ENCODE assay signal across 8 cellular contexts in the genomic region with DNA sequence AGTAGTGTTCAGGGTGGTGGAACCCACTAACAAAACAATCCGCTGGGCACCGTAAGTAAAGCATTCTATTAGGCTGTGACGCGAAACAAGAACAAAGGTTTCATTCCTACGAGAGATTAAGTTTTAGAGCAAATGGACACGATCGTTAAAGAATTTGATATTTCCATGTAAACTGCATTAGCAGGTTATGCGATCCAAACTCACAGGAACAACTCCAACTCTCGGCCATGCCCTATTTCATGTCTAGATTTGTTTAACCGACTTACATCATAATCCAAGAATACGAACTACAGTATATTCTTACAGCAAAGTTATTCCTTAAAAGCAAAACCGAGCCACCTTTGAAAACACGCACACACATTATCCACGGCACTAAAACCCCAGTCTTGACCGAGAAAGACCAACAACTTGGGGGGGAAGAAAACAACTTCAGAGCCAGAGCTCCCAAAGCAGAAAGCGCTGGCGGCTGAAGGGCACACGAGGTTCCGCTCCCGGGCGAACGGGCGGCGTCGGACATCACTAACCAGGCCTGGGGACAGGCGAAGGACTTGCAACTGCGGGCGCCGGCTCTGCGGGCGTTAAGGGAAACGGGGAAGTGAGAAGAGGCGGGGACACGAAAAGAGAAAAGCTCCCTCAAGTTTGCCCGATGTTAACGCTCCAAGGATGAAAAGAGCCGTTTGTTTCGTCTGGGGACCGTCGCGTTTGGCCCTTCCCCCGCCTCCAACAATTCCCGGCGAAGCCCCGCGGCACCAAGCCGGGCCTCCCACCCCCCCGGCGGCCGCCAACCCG. TPM values are rescaled to one million over a fixed set of nuclear protein-coding genes. Genes with fewer than 3 reads are reported as not detected.
DNase-seq lines count a peak whose midpoint lies in the region; ATAC-seq and TF ChIP-seq lines count a peak whose summit lies in the region.

No MANE protein-coding gene starts in this region.

- no peak overlapping the region for H2AK5ac ChIP-seq in trophoblast cell (ENCODE audit: low read length)

- TF ChIP-seq CTCF in BJ (IDR thresholded peaks at IDR 0.05; ENCODE audit: insufficient read depth, low read depth, low read length) (no peak), left ventricle myocardium inferior (IDR thresholded peaks at IDR 0.05; ENCODE audit: borderline replicate concordance) (no peak)

- H2AFZ ChIP-seq in trophoblast cell (ENCODE audit: insufficient read depth, low read length, poor library complexity), result peak overlapping the region; percentile 89

- CTCF ChIA-PET in BJ (lab: Yijun Ruan, JAX), result interaction anchor here (0.6 to 3.6 kb wide), 19 partner anchors 9 to 468 kb away, joined by 3 to 25 read pairs (median 4); a partner anchor contains a TSS

- peak overlapping the region; percentile 67 for H2BK5ac ChIP-seq in trophoblast cell (ENCODE audit: low read depth, low read length, poor library complexity)

- H3K23ac ChIP-seq in trophoblast cell (ENCODE audit: low read length), result no peak overlapping the region

- H3K36me3 ChIP-seq in BJ (ENCODE audit: control insufficient read depth, insufficient read depth, low read length), result no peaks in the 10 kb centered on the region
- no peaks in the 10 kb centered on the region for H3K36me3 ChIP-seq in left ventricle myocardium inferior
- H3K36me3 ChIP-seq in trophoblast cell (ENCODE audit: control insufficient read depth in 1 of 2, insufficient read depth in 2 of 2, low read length in 2 of 2), result no peaks in the 10 kb centered on the region

- DNase-seq in BJ (ENCODE audit: low read depth), result no peak
- peak; percentile 79 for DNase-seq in NCI-H82 (lab: John Stamatoyannopoulos, UW)
- DNase-seq in left ventricle myocardium inferior, result peak; percentile 63
- peak; percentile 70 to 82 for DNase-seq in trophoblast cell

- peak overlapping the region; percentile 55 for H3K14ac ChIP-seq in trophoblast cell (ENCODE audit: low read length)

- WGBS in adipose tissue, 3 donors, result 0 to 1% (median 1%) methylated on average over 38 to 51 of the region's 51 CpGs
- no CpG with 5 or more reads among the region's 51 CpGs for WGBS in trophoblast cell (ENCODE audit: extremely low coverage, insufficient coverage, insufficient read length)

- POLR2A ChIA-PET in BJ (lab: Charles Lee), result interaction anchor here (0.6 to 1.4 kb wide), 6 partner anchors 10 to 392 kb away, joined by 3 to 4 read pairs (median 3); no protein-coding TSS in a partner anchor

- H3K27ac ChIP-seq in adipose tissue (ENCODE audit: low read depth, low read length), result peak overlapping the region; percentile 82
- peak overlapping the region; percentile 95 for H3K27ac ChIP-seq in left ventricle myocardium inferior (replicated peaks)
- H3K27ac ChIP-seq in trophoblast cell (ENCODE audit: low read depth, low read length), result peak overlapping the region; percentile 80

- no peak overlapping the region for H2BK120ac ChIP-seq in trophoblast cell (ENCODE audit: insufficient read depth, low read length, poor library complexity)

- H3K4me3 ChIP-seq in BJ (ENCODE audit: low read depth, low read length) (peak overlapping the region; percentile 82), left ventricle myocardium inferior (peak overlapping the region; percentile 81), trophoblast cell (ENCODE audit: low read depth, low read length) (peak overlapping the region; percentile 98)

- peak overlapping the region; percentile 91 for H3K9ac ChIP-seq in trophoblast cell (ENCODE audit: low read length)

- H4K91ac ChIP-seq in trophoblast cell (ENCODE audit: low read depth, low read length), result no peak overlapping the region

- intact Hi-C loops in left ventricle myocardium inferior (cut with micrococcal nuclease), result no loop called here

- H3K18ac ChIP-seq in trophoblast cell (ENCODE audit: low read length), result peak overlapping the region; percentile 60

- H3K27me3 ChIP-seq in BJ (ENCODE audit: control insufficient read depth, insufficient read depth, low read length) (no peaks in the 10 kb centered on the region), left ventricle myocardium inferior (ENCODE audit: low read depth) (no peaks in the 10 kb centered on the region), trophoblast cell (ENCODE audit: insufficient read depth, low read length) (no peaks in the 10 kb centered on the region)

- no peak overlapping the region for H4K12ac ChIP-seq in trophoblast cell (ENCODE audit: low read depth, low read length)

- peak overlapping the region; percentile 98 for H3K4me2 ChIP-seq in trophoblast cell (ENCODE audit: low read length)

- H3K79me1 ChIP-seq in trophoblast cell (ENCODE audit: low read length), result peaks cover 10% of the 10 kb centered on the region

- no peak overlapping the region for H3K4ac ChIP-seq in trophoblast cell (ENCODE audit: low read depth, low read length)

- H3K79me2 ChIP-seq in trophoblast cell (ENCODE audit: control insufficient read depth, insufficient read depth, low read length, poor library complexity), result peaks cover 8% of the 10 kb centered on the region

- ATAC-seq in GM18517 (IDR thresholded peaks at IDR 0.05; ENCODE audit: unreplicated experiment) (peak; percentile 1), HG03159 (IDR thresholded peaks at IDR 0.05; ENCODE audit: unreplicated experiment) (peak; percentile 4), GM18520 (IDR thresholded peaks at IDR 0.05; ENCODE audit: unreplicated experiment) (no peak)

- H3K4me1 ChIP-seq in left ventricle myocardium inferior, result peaks cover 52% of the 10 kb centered on the region
- no peaks in the 10 kb centered on the region for H3K4me1 ChIP-seq in trophoblast cell (ENCODE audit: control insufficient read depth in 1 of 2, insufficient read depth in 2 of 2, low read length in 2 of 2)

- H4K8ac ChIP-seq in trophoblast cell (ENCODE audit: low read depth, low read length), result peak overlapping the region; percentile 30

- H2BK12ac ChIP-seq in trophoblast cell (ENCODE audit: low read length), result peak overlapping the region; percentile 19

- no peaks in the 10 kb centered on the region for H3K9me3 ChIP-seq in left ventricle myocardium inferior (replicated peaks)
- no peaks in the 10 kb centered on the region for H3K9me3 ChIP-seq in trophoblast cell (ENCODE audit: insufficient read depth, low read depth, low read length)

RNA-seq across cellular contexts. Expression of a gene that starts 0.7 kb away (rescaled TPM):
- 17.4 and 25.9 TPM in 2 replicates for polyA plus RNA-seq in BJ (2011; rRNA removed)
- 23.6 and 27.3 TPM in 2 replicates for polyA minus RNA-seq in BJ (2011; rRNA and poly(A)+ RNA removed)
- polyA plus RNA-seq in adipose tissue, result 10 to 100 TPM in 1 of 3 donors, 1 to 10 TPM in 2; 3.1 to 17.7 (median 7.9) TPM
- 23.0 TPM for total RNA-seq in left ventricle myocardium inferior
- 22.0 and 23.1 TPM in 2 replicates for polyA plus RNA-seq in trophoblast cell (2013)
